Comparison of ENCODE assay signal across 10 cellular contexts in genomic region chr6:109240370-109241084, GRCh38.
A peak's percentile ranks its signal among the peaks of the same experiment; 100 is the strongest.
DNase-seq lines count a peak whose midpoint lies in the region; ATAC-seq and TF ChIP-seq lines count a peak whose summit lies in the region.
"Had no signal": no experiment of that assay in that cellular context is flagged by ENCODE, and none has a peak within 500 bp of the region (broad histone marks: within the 10 kb centered on the region; RNA-seq: fewer than 3 reads in every experiment).

No MANE protein-coding gene starts in this region.

- peak overlapping the region; percentile 57 for H3K27ac Mint-ChIP-seq in progenitor cell of endocrine pancreas
- H3K27ac Mint-ChIP-seq: activated T-helper 1 cell treated with anti-CD3 and anti-CD28 coated beads, Interleukin-12 subunit alpha, Interleukin-12 subunit beta, Interleukin-2, Interleukin-4 antibody, amounts not matched to agents 30 ng/mL and 10 ng/mL and 1 ng/mL, durations not matched to agents 14 hours and 24 hours and 36 hours; B cell had no signal

- no peaks in the 10 kb centered on the region for H3K36me3 ChIP-seq in esophagus squamous epithelium

- H3K27ac ChIP-seq in dorsolateral prefrontal cortex (peak overlapping the region in 58 of 59 donors; percentile 12 to 86 (median 75)), esophagus squamous epithelium (no peak overlapping the region)

- no peaks in the 10 kb centered on the region for H3K36me3 Mint-ChIP-seq in progenitor cell of endocrine pancreas (ENCODE audit: insufficient read depth)

- H3K4me1 ChIP-seq in esophagus squamous epithelium: peaks cover 0 to 4% (median 0%) of the 10 kb centered on the region in 3 donors

- no peak overlapping the region for H3K4me3 ChIP-seq in dorsolateral prefrontal cortex
- no peak overlapping the region for H3K4me3 ChIP-seq in esophagus squamous epithelium

- DNase-seq in AML-193 (lab: John Stamatoyannopoulos, UW) (peak; percentile 34 to 40), Kasumi-1 (lab: John Stamatoyannopoulos, UW) (peak; percentile 76 to 83), dorsolateral prefrontal cortex (no peak), progenitor cell of endocrine pancreas (ENCODE audit: low spot score, unreplicated experiment) (no peak), NCI-H1436 treated with DMSO at 0.1 percent for 48 hours (lab: John Stamatoyannopoulos, UW) (no peak), esophagus squamous epithelium (lab: John Stamatoyannopoulos, UW) (no peak), cerebellum (ENCODE audit: low spot score) (no peak)

- no peaks in the 10 kb centered on the region for H3K9me3 Mint-ChIP-seq in progenitor cell of endocrine pancreas (ENCODE audit: low read depth)
- H3K9me3 Mint-ChIP-seq: activated T-helper 1 cell treated with anti-CD3 and anti-CD28 coated beads, Interleukin-12 subunit alpha, Interleukin-12 subunit beta, Interleukin-2, Interleukin-4 antibody, amounts not matched to agents 30 ng/mL and 10 ng/mL and 1 ng/mL, durations not matched to agents 14 hours and 24 hours and 36 hours had no signal

- peaks cover 6% of the 10 kb centered on the region for H3K27me3 Mint-ChIP-seq in progenitor cell of endocrine pancreas
- H3K27me3 Mint-ChIP-seq: B cell had no signal

- ATAC-seq in HG03460 (IDR thresholded peaks at IDR 0.05; ENCODE audit: unreplicated experiment): no peak

- TF ChIP-seq CTCF in dorsolateral prefrontal cortex (IDR thresholded peaks at IDR 0.05 in 54 of 56, conservative IDR thresholded peaks at IDR 0.05 in 2 of 56; ENCODE audit: low read depth in 1 of 56, partially characterized antibody in 56 of 56) (no peak), progenitor cell of endocrine pancreas (IDR thresholded peaks at IDR 0.05; ENCODE audit: unreplicated experiment) (no peak), esophagus squamous epithelium (IDR thresholded peaks at IDR 0.05) (no peak)

- 64 to 74% methylated on average over 5 to 6 of the region's 7 CpGs for WGBS in esophagus squamous epithelium, 2 donors

- intact Hi-C loops in dorsolateral prefrontal cortex (cut with DNase I): no loop called here
- intact Hi-C loops in esophagus squamous epithelium (cut with DNase I): no loop called here

- no peaks in the 10 kb centered on the region for H3K9me3 ChIP-seq in esophagus squamous epithelium

- H3K4me1 Mint-ChIP-seq in progenitor cell of endocrine pancreas (ENCODE audit: low read depth): peaks cover 17% of the 10 kb centered on the region

- no peak for TF ChIP-seq POLR2A in esophagus squamous epithelium (IDR thresholded peaks at IDR 0.05)

- H3K4me3 Mint-ChIP-seq in progenitor cell of endocrine pancreas (ENCODE audit: low read depth): no peak overlapping the region
- H3K4me3 Mint-ChIP-seq: activated T-helper 1 cell treated with anti-CD3 and anti-CD28 coated beads, Interleukin-12 subunit alpha, Interleukin-12 subunit beta, Interleukin-2, Interleukin-4 antibody, amounts not matched to agents 30 ng/mL and 10 ng/mL and 1 ng/mL, durations not matched to agents 14 hours and 24 hours and 36 hours; B cell had no signal

- H3K27me3 ChIP-seq in dorsolateral prefrontal cortex (no peaks in the 10 kb centered on the region), esophagus squamous epithelium (no peaks in the 10 kb centered on the region)

Comparison
In these comparisons a context has a peak if more than half of its experiments do, and no peak if none do; other contexts are left out.
1. DNase-seq: peak in AML-193 (2 of 2) and Kasumi-1 (2 of 2); none in dorsolateral prefrontal cortex (0 of 10), progenitor cell of endocrine pancreas (single experiment), NCI-H1436 treated with DMSO at 0.1 percent for 48 hours (single experiment), esophagus squamous epithelium (single experiment) and cerebellum (single experiment).
2. H3K27ac ChIP-seq: peak in dorsolateral prefrontal cortex (58 of 59); none in esophagus squamous epithelium (0 of 4).